Comparison of ENCODE assay signal across 26 cellular contexts in the genomic region with DNA sequence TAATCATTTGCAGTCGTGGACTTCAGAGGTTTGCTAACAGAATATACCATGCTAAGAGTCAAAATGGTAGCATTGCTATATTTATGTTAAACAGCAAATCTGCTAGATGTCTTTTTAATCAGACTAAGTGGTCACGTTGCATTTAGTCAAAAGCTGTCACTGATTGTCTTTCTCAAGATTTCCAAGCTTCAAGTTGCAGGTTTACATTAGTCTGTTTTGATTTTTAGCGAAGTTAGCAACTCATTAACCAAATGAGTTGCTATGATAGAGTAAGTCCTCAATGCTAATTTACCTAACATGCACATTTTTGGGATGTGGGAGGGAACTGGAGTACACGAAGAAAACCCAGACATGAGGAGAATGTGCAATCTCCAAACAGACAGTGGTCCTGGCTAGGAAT.
"Had no signal": no experiment of that assay in that cellular context is flagged by ENCODE, and none has a peak within 500 bp of the region (broad histone marks: within the 10 kb centered on the region; RNA-seq: fewer than 3 reads in every experiment).

No MANE protein-coding gene starts in this region.

- H3K27me3 Mint-ChIP-seq: activated CD4-positive, alpha-beta memory T cell treated with anti-CD3 and anti-CD28 coated beads for 36 hours; activated CD4-positive, alpha-beta T cell treated with anti-CD3 and anti-CD28 coated beads, Interleukin-2, amount 10 ng/mL, durations not matched to agents 7 days and 5 days; brain; central memory CD8-positive, alpha-beta T cell; T-cell had no signal

- H3K9me3 ChIP-seq: SJSA1 had no signal

- H3K4me3 ChIP-seq: SJSA1 had no signal

- H3K4me3 Mint-ChIP-seq: activated CD4-positive, alpha-beta memory T cell treated with anti-CD3 and anti-CD28 coated beads for 36 hours; activated CD4-positive, alpha-beta T cell treated with anti-CD3 and anti-CD28 coated beads, Interleukin-2, amount 10 ng/mL, durations not matched to agents 7 days and 5 days; activated T-cell treated with anti-CD3 and anti-CD28 coated beads, Interleukin-2, amount 50 U/mL, for 4 hours; brain; central memory CD8-positive, alpha-beta T cell; T-cell had no signal

- FAIRE-seq: astrocyte had no signal

- H3K27ac Mint-ChIP-seq: activated CD4-positive, alpha-beta memory T cell treated with anti-CD3 and anti-CD28 coated beads for 36 hours; activated CD4-positive, alpha-beta T cell treated with anti-CD3 and anti-CD28 coated beads, Interleukin-2, amount 10 ng/mL, durations not matched to agents 7 days and 5 days; activated naive CD4-positive, alpha-beta T cell treated with anti-CD3 and anti-CD28 coated beads, Interleukin-2, amount 50 U/mL, for 72 hours; brain; T-cell had no signal

- H3K27me3 ChIP-seq: SJSA1 had no signal

- H3K36me3 Mint-ChIP-seq: activated CD4-positive, alpha-beta memory T cell treated with anti-CD3 and anti-CD28 coated beads for 36 hours; activated naive CD4-positive, alpha-beta T cell treated with anti-CD3 and anti-CD28 coated beads, Interleukin-2, amount 50 U/mL, for 72 hours; brain; T-cell had no signal

- DNase-seq: activated CD4-positive, alpha-beta memory T cell treated with anti-CD3 and anti-CD28 coated beads for 36 hours; activated CD4-positive, alpha-beta T cell treated with anti-CD3 and anti-CD28 coated beads, Interleukin-2, amount 10 ng/mL, durations not matched to agents 7 days and 5 days; activated CD4-positive, CD25-positive, alpha-beta regulatory T cell; activated CD8-positive, alpha-beta memory T cell treated with anti-CD3 and anti-CD28 coated beads for 24 hours; activated effector memory CD4-positive, alpha-beta T cell treated with anti-CD3 and anti-CD28 coated beads, Interleukin-2, amount 50 U/mL, for 16 hours; activated naive CD4-positive, alpha-beta T cell treated with Interleukin-2 at 50 U/mL for 16 hours; activated T-cell treated with anti-CD3 and anti-CD28 coated beads, Interleukin-2, amount 50 U/mL, for 4 hours; amygdala; KG1; NCI-H1048; NCI-H2029; NCI-H2107; NCI-H2171 treated with DMSO at 0.1 percent for 48 hours; NCI-H226; NCI-H526; NCI-H774; OCI-M1; SHP77; T-cell had no signal

- H3K27ac ChIP-seq: SJSA1, VCaP had no signal

- H3K36me3 ChIP-seq: SJSA1 had no signal

- ATAC-seq: activated naive CD4-positive, alpha-beta T cell treated with anti-CD3 and anti-CD28 coated beads, Interleukin-2, amount 50 U/mL, for 72 hours; activated T-cell treated with anti-CD3 and anti-CD28 coated beads, Interleukin-2, amount 50 U/mL, for 4 hours; Panc1; T-cell had no signal

- H3K4me1 Mint-ChIP-seq: activated CD4-positive, alpha-beta T cell treated with anti-CD3 and anti-CD28 coated beads, Interleukin-2, amount 10 ng/mL, durations not matched to agents 7 days and 5 days; central memory CD8-positive, alpha-beta T cell; T-cell had no signal
